ENCODE assay signal across 1 cellular context in the genomic region with DNA sequence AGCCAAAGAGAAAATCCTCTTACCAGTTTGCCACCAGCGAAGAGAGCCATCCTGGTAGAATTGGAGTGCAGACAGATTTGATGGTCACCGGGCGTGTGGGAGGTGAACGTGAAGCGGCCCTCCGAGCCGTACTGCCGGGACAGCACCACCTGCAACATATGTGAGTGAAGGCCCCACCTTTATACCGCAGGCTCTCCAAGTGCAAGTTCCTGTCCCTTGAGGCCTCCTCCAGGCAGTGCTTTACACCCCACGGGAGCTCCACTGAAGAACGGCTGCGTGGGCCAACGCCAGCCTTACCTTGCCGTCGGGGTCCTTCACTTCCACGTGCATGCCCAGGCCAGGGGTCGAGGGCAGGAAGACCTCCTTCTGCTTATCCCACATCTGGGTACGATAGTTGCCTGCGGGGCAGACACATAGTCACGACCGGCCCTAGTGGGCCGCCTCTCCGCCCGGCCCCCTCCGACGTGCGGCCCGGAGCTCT.
TF ChIP-seq lines count a peak whose summit lies in the region.

No MANE protein-coding gene starts in this region.

TF ChIP-seq in HepG2, 621 proteins besides CTCF, POLR2A, EP300 and RAD21 (continues in another document):
- TF ChIP-seq ZFP91 (CRISPR knock-in tag; IDR thresholded peaks at IDR 0.05; ENCODE audit: borderline replicate concordance) (no peak), SMAD9 (CRISPR knock-in tag; IDR thresholded peaks at IDR 0.05) (no peak), NR2F2 (IDR thresholded peaks at IDR 0.05; ENCODE audit: borderline replicate concordance, low read depth) (no peak), ARID4A (CRISPR knock-in tag; IDR thresholded peaks at IDR 0.05; ENCODE audit: borderline replicate concordance) (no peak), ZNF777 (CRISPR knock-in tag; IDR thresholded peaks at IDR 0.05) (peak; percentile 79), ZNF816 (CRISPR knock-in tag; IDR thresholded peaks at IDR 0.05; ENCODE audit: borderline replicate concordance) (no peak), SP4 (CRISPR knock-in tag; IDR thresholded peaks at IDR 0.05) (no peak), NRL (CRISPR knock-in tag; IDR thresholded peaks at IDR 0.05; ENCODE audit: borderline replicate concordance) (no peak; the same call in 1 of the 2 replicates), WIZ (CRISPR knock-in tag; IDR thresholded peaks at IDR 0.05) (no peak; the same call in 1 of the 2 replicates), ATRX (CRISPR knock-in tag; IDR thresholded peaks at IDR 0.05; ENCODE audit: borderline replicate concordance) (no peak), EHMT2 (IDR thresholded peaks at IDR 0.05; ENCODE audit: borderline replicate concordance, low read depth, low read length) (no peak), ISX (CRISPR knock-in tag; conservative IDR thresholded peaks at IDR 0.05) (no peak; the same call in 1 of the 2 replicates), ZBTB1 (CRISPR knock-in tag; IDR thresholded peaks at IDR 0.05; ENCODE audit: borderline replicate concordance) (no peak), ZNF550 (CRISPR knock-in tag; IDR thresholded peaks at IDR 0.05; ENCODE audit: borderline replicate concordance) (no peak), ZFYVE20 (CRISPR knock-in tag; IDR thresholded peaks at IDR 0.05; ENCODE audit: borderline replicate concordance, low read depth) (no peak), ZNF883 (CRISPR knock-in tag; IDR thresholded peaks at IDR 0.05; ENCODE audit: not compliant biosample characterization) (peak; percentile 50), RBM22 (optimal IDR thresholded peaks at IDR 0.05; ENCODE audit: low read length) (peak; percentile 14), NR2F6 (IDR thresholded peaks at IDR 0.05) (no peak), NR2F6 (CRISPR knock-in tag; IDR thresholded peaks at IDR 0.05) (no peak), HNF4A (CRISPR knock-in tag; IDR thresholded peaks at IDR 0.05) (no peak), ZNF446 (CRISPR knock-in tag; IDR thresholded peaks at IDR 0.05) (no peak), SNAI1 (CRISPR knock-in tag; IDR thresholded peaks at IDR 0.05; ENCODE audit: borderline replicate concordance) (no peak), KDM2A (CRISPR knock-in tag; IDR thresholded peaks at IDR 0.05; ENCODE audit: borderline replicate concordance, low read depth) (no peak), STAT5B (CRISPR knock-in tag; IDR thresholded peaks at IDR 0.05) (no peak), ZFP41 (CRISPR knock-in tag; IDR thresholded peaks at IDR 0.05; ENCODE audit: borderline replicate concordance) (peak; percentile 35; the same call in 1 of the 2 replicates), GATAD2A (CRISPR knock-in tag; IDR thresholded peaks at IDR 0.05) (no peak), ZNF572 (CRISPR knock-in tag; IDR thresholded peaks at IDR 0.05) (peak; percentile 64; the same call in 1 of the 2 replicates), HMGA1 (CRISPR knock-in tag; conservative IDR thresholded peaks at IDR 0.05) (no peak), MXD4 (CRISPR knock-in tag; IDR thresholded peaks at IDR 0.05) (no peak), JARID2 (CRISPR knock-in tag; IDR thresholded peaks at IDR 0.05; ENCODE audit: insufficient replicate concordance) (no peak), TEAD2 (CRISPR knock-in tag; IDR thresholded peaks at IDR 0.05) (no peak), ZFP37 (CRISPR knock-in tag; IDR thresholded peaks at IDR 0.05; ENCODE audit: borderline replicate concordance) (no peak), RFXAP (CRISPR knock-in tag; IDR thresholded peaks at IDR 0.05; ENCODE audit: borderline replicate concordance) (no peak), NFATC3 (CRISPR knock-in tag; IDR thresholded peaks at IDR 0.05) (0 out of 2 replicates have a peak, but pooled peaks have one; percentile 41), ZNF205 (CRISPR knock-in tag; IDR thresholded peaks at IDR 0.05) (0 out of 2 replicates have a peak, but pooled peaks have one; percentile 11), MIXL1 (CRISPR knock-in tag; IDR thresholded peaks at IDR 0.05) (no peak), ZNF33B (CRISPR knock-in tag; IDR thresholded peaks at IDR 0.05) (0 out of 2 replicates have a peak, but pooled peaks have one; percentile 45), ZNF549 (CRISPR knock-in tag; IDR thresholded peaks at IDR 0.05) (no peak)
- TF ChIP-seq, protein P1, sequence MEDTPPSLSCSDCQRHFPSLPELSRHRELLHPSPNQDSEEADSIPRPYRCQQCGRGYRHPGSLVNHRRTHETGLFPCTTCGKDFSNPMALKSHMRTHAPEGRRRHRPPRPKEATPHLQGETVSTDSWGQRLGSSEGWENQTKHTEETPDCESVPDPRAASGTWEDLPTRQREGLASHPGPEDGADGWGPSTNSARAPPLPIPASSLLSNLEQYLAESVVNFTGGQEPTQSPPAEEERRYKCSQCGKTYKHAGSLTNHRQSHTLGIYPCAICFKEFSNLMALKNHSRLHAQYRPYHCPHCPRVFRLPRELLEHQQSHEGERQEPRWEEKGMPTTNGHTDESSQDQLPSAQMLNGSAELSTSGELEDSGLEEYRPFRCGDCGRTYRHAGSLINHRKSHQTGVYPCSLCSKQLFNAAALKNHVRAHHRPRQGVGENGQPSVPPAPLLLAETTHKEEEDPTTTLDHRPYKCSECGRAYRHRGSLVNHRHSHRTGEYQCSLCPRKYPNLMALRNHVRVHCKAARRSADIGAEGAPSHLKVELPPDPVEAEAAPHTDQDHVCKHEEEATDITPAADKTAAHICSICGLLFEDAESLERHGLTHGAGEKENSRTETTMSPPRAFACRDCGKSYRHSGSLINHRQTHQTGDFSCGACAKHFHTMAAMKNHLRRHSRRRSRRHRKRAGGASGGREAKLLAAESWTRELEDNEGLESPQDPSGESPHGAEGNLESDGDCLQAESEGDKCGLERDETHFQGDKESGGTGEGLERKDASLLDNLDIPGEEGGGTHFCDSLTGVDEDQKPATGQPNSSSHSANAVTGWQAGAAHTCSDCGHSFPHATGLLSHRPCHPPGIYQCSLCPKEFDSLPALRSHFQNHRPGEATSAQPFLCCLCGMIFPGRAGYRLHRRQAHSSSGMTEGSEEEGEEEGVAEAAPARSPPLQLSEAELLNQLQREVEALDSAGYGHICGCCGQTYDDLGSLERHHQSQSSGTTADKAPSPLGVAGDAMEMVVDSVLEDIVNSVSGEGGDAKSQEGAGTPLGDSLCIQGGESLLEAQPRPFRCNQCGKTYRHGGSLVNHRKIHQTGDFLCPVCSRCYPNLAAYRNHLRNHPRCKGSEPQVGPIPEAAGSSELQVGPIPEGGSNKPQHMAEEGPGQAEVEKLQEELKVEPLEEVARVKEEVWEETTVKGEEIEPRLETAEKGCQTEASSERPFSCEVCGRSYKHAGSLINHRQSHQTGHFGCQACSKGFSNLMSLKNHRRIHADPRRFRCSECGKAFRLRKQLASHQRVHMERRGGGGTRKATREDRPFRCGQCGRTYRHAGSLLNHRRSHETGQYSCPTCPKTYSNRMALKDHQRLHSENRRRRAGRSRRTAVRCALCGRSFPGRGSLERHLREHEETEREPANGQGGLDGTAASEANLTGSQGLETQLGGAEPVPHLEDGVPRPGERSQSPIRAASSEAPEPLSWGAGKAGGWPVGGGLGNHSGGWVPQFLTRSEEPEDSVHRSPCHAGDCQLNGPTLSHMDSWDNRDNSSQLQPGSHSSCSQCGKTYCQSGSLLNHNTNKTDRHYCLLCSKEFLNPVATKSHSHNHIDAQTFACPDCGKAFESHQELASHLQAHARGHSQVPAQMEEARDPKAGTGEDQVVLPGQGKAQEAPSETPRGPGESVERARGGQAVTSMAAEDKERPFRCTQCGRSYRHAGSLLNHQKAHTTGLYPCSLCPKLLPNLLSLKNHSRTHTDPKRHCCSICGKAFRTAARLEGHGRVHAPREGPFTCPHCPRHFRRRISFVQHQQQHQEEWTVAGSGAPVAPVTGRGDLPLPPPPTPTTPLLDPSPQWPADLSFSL (CRISPR knock-in tag; IDR thresholded peaks at IDR 0.05), result no peak
- TF ChIP-seq, protein P2, sequence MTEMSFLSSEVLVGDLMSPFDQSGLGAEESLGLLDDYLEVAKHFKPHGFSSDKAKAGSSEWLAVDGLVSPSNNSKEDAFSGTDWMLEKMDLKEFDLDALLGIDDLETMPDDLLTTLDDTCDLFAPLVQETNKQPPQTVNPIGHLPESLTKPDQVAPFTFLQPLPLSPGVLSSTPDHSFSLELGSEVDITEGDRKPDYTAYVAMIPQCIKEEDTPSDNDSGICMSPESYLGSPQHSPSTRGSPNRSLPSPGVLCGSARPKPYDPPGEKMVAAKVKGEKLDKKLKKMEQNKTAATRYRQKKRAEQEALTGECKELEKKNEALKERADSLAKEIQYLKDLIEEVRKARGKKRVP (CRISPR knock-in tag; IDR thresholded peaks at IDR 0.05), result no peak
- TF ChIP-seq, protein P3, sequence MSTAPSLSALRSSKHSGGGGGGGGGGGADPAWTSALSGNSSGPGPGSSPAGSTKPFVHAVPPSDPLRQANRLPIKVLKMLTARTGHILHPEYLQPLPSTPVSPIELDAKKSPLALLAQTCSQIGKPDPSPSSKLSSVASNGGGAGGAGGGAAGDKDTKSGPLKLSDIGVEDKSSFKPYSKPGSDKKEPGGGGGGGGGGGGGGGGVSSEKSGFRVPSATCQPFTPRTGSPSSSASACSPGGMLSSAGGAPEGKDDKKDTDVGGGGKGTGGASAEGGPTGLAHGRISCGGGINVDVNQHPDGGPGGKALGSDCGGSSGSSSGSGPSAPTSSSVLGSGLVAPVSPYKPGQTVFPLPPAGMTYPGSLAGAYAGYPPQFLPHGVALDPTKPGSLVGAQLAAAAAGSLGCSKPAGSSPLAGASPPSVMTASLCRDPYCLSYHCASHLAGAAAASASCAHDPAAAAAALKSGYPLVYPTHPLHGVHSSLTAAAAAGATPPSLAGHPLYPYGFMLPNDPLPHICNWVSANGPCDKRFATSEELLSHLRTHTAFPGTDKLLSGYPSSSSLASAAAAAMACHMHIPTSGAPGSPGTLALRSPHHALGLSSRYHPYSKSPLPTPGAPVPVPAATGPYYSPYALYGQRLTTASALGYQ (CRISPR knock-in tag; IDR thresholded peaks at IDR 0.05), result no peak
